Comparison of ENCODE assay signal across 12 cellular contexts in genomic region chr21:34881421-34881820, GRCh38.
DNase-seq lines count a peak whose midpoint lies in the region; ATAC-seq, FAIRE-seq and TF ChIP-seq lines count a peak whose summit lies in the region.
"Had no signal": no experiment of that assay in that cellular context is flagged by ENCODE, and none has a peak within 500 bp of the region (broad histone marks: within the 10 kb centered on the region; RNA-seq: fewer than 3 reads in every experiment).

No MANE protein-coding gene starts in this region.

- no peak for TF ChIP-seq EP300 in gastroesophageal sphincter (IDR thresholded peaks at IDR 0.05)

- H3K4me2 ChIP-seq in keratinocyte (ENCODE audit: control insufficient read depth, extremely low read depth, insufficient read depth, low read depth, low read length): peak overlapping the region; percentile 93

- no peaks in the 10 kb centered on the region for H3K27me3 ChIP-seq in keratinocyte (ENCODE audit: control insufficient read depth, extremely low read depth, insufficient read depth, low read length)
- H3K27me3 ChIP-seq in gastroesophageal sphincter: peaks cover 55% of the 10 kb centered on the region
- H3K27me3 ChIP-seq: Peyer's patch had no signal

- H3K9me3 ChIP-seq in HEK293 (ENCODE audit: control insufficient read depth, insufficient read depth, low read depth, low read length) (no peaks in the 10 kb centered on the region), keratinocyte (ENCODE audit: control insufficient read depth, low read depth, low read length) (no peaks in the 10 kb centered on the region), gastroesophageal sphincter (no peaks in the 10 kb centered on the region)
- H3K9me3 ChIP-seq: Peyer's patch had no signal

- WGBS in gastroesophageal sphincter (ENCODE audit: low coverage in 1 of 2), 2 donors: 76 to 86% methylated on average over 3 of the region's 3 CpGs

- no peak overlapping the region for H2AFZ ChIP-seq in keratinocyte (ENCODE audit: control insufficient read depth, low read length)

- H3K9ac ChIP-seq in keratinocyte (ENCODE audit: control insufficient read depth, extremely low read depth, insufficient read depth, low read length): peak overlapping the region; percentile 34

- peaks cover 99% of the 10 kb centered on the region for H3K79me2 ChIP-seq in keratinocyte (ENCODE audit: control insufficient read depth, insufficient read depth, low read length)

- H3K4me3 Mint-ChIP-seq in activated naive CD8-positive, alpha-beta T cell treated with anti-CD3 and anti-CD28 coated beads for 36 hours: no peak overlapping the region
- H3K4me3 Mint-ChIP-seq: IgD-negative memory B cell had no signal

- POLR2A ChIA-PET in HEK293 (lab: Yijun Ruan, JAX): interaction anchor here (0.6 kb wide), 1 partner anchor 12 kb away, joined by 3 read pairs; no protein-coding TSS in a partner anchor

- no peaks in the 10 kb centered on the region for H3K9me3 Mint-ChIP-seq in activated naive CD8-positive, alpha-beta T cell treated with anti-CD3 and anti-CD28 coated beads for 36 hours
- H3K9me3 Mint-ChIP-seq: IgD-negative memory B cell had no signal

- no peak for ATAC-seq in GM19328 (IDR thresholded peaks at IDR 0.05; ENCODE audit: unreplicated experiment)
- no peak for ATAC-seq in GM19324 (IDR thresholded peaks at IDR 0.05; ENCODE audit: low FRiP score, unreplicated experiment)
- no peak for ATAC-seq in gastroesophageal sphincter

- H3K4me1 ChIP-seq in HEK293 (ENCODE audit: control insufficient read depth, insufficient read depth, low read length) (peaks cover 15% of the 10 kb centered on the region; the same call in 1 of the 2 replicates), keratinocyte (ENCODE audit: control insufficient read depth, extremely low read depth, insufficient read depth, low read length) (peaks cover 50% of the 10 kb centered on the region), gastroesophageal sphincter (peaks cover 0 to 7% (median under 1%) of the 10 kb centered on the region in 3 donors)

- H3K36me3 ChIP-seq in HEK293 (ENCODE audit: control insufficient read depth in 2 of 2, insufficient read depth in 1 of 2, low read length in 2 of 2) (peaks cover 10 to 20% of the 10 kb centered on the region in 2 experiments), keratinocyte (ENCODE audit: control insufficient read depth in 2 of 2, extremely low read depth in 1 of 2, insufficient read depth in 2 of 2, low read length in 2 of 2) (peaks cover 27 to 58% of the 10 kb centered on the region in 2 experiments), gastroesophageal sphincter (no peaks in the 10 kb centered on the region)

- no peak overlapping the region for H3K27ac ChIP-seq in HEK293 (ENCODE audit: extremely low read depth, low read depth, low read length)
- H3K27ac ChIP-seq in keratinocyte (ENCODE audit: control insufficient read depth, insufficient read depth, low read length): peak overlapping the region; percentile 52
- H3K27ac ChIP-seq in gastroesophageal sphincter: no peak overlapping the region

- peak overlapping the region; percentile 39 for H3K27ac Mint-ChIP-seq in activated naive CD8-positive, alpha-beta T cell treated with anti-CD3 and anti-CD28 coated beads for 36 hours

- H3K27me3 Mint-ChIP-seq in activated naive CD8-positive, alpha-beta T cell treated with anti-CD3 and anti-CD28 coated beads for 36 hours: no peaks in the 10 kb centered on the region
- H3K27me3 Mint-ChIP-seq: IgD-negative memory B cell had no signal

- H4K20me1 ChIP-seq in keratinocyte (ENCODE audit: control insufficient read depth, extremely low read depth, insufficient read depth, low read length): peaks cover 30% of the 10 kb centered on the region

- peaks cover 51% of the 10 kb centered on the region for H3K4me1 Mint-ChIP-seq in activated naive CD8-positive, alpha-beta T cell treated with anti-CD3 and anti-CD28 coated beads for 36 hours

- peak; percentile 47 for DNase-seq in ACHN
- no peak for DNase-seq in activated naive CD8-positive, alpha-beta T cell treated with anti-CD3 and anti-CD28 coated beads for 36 hours
- peak; percentile 19 for DNase-seq in keratinocyte (ENCODE audit: low read depth, low spot score)
- DNase-seq in NCI-H1694 treated with DMSO at 0.1 percent for 48 hours (lab: John Stamatoyannopoulos, UW): no peak
- DNase-seq: DMS 273 treated with DMSO at 0.1 percent for 48 hours; effector memory CD4-positive, alpha-beta T cell; Peyer's patch had no signal

- CTCF ChIA-PET in HEK293 (lab: Yijun Ruan, JAX): interaction anchor here (0.7 to 2.9 kb wide), 2 partner anchors 70 to 136 kb away, joined by 3 to 13 read pairs; no protein-coding TSS in a partner anchor

- no peak for FAIRE-seq in keratinocyte (lab: Jason Lieb, UNC)

- dilution Hi-C loops in keratinocyte (cut with MboI; ENCODE audit: extremely low pct_ligation_motif_present, low sequenced_read_pairs): no loop called here

- TF ChIP-seq CTCF in HEK293 (tag by site-specific recombination; IDR thresholded peaks at IDR 0.05): no peak
- no peak for TF ChIP-seq CTCF in keratinocyte (optimal IDR thresholded peaks at IDR 0.05 in 1 of 3, IDR thresholded peaks at IDR 0.05 in 1 of 3, conservative IDR thresholded peaks at IDR 0.05 in 1 of 3; ENCODE audit: extremely low read depth in 1 of 3, insufficient read depth in 2 of 3, low read length in 3 of 3)
- no peak for TF ChIP-seq CTCF in gastroesophageal sphincter (IDR thresholded peaks at IDR 0.05)

- no peak for TF ChIP-seq POLR2A in gastroesophageal sphincter (IDR thresholded peaks at IDR 0.05)

- peaks cover 2% of the 10 kb centered on the region for H3K9me1 ChIP-seq in keratinocyte (ENCODE audit: control insufficient read depth, extremely low read depth, insufficient read depth, low read length)

- H3K4me3 ChIP-seq in HEK293 (ENCODE audit: low read depth, low read length) (no peak overlapping the region), keratinocyte (ENCODE audit: control insufficient read depth in 2 of 3, extremely low read depth in 1 of 3, insufficient read depth in 2 of 3, low read depth in 1 of 3, low read length in 3 of 3) (peak overlapping the region; percentile 26 to 47 (median 37)), gastroesophageal sphincter (no peak overlapping the region)

- peaks cover 27% of the 10 kb centered on the region for H3K36me3 Mint-ChIP-seq in activated naive CD8-positive, alpha-beta T cell treated with anti-CD3 and anti-CD28 coated beads for 36 hours

- in situ Hi-C loops in ACHN (cut with HindIII; ENCODE audit: low pct_ligation_motif_present, low pct_unique_long_range_greater_than_20kb, low sequenced_read_pairs): no loop called here

TF ChIP-seq in HEK293, 187 proteins besides CTCF, POLR2A, EP300 and RAD21:
- TF ChIP-seq, protein P1, sequence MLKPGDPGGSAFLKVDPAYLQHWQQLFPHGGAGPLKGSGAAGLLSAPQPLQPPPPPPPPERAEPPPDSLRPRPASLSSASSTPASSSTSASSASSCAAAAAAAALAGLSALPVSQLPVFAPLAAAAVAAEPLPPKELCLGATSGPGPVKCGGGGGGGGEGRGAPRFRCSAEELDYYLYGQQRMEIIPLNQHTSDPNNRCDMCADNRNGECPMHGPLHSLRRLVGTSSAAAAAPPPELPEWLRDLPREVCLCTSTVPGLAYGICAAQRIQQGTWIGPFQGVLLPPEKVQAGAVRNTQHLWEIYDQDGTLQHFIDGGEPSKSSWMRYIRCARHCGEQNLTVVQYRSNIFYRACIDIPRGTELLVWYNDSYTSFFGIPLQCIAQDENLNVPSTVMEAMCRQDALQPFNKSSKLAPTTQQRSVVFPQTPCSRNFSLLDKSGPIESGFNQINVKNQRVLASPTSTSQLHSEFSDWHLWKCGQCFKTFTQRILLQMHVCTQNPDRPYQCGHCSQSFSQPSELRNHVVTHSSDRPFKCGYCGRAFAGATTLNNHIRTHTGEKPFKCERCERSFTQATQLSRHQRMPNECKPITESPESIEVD (tag by site-specific recombination; IDR thresholded peaks at IDR 0.05): peak; percentile 37; the same call in 1 of the 2 replicates
- no peak for TF ChIP-seq ZNF175 (tag by site-specific recombination; IDR thresholded peaks at IDR 0.05)
- no peak for TF ChIP-seq ZNF157 (tag by site-specific recombination; IDR thresholded peaks at IDR 0.05)
- TF ChIP-seq SP7 (tag by site-specific recombination; IDR thresholded peaks at IDR 0.05): no peak

Comparison
In these comparisons a context has a peak if more than half of its experiments do, and no peak if none do; other contexts are left out.
1. DNase-seq: peak in ACHN (single experiment) and keratinocyte (single experiment); none in activated naive CD8-positive, alpha-beta T cell treated with anti-CD3 and anti-CD28 coated beads for 36 hours (single experiment) and NCI-H1694 treated with DMSO at 0.1 percent for 48 hours (single experiment).
2. H3K4me3 ChIP-seq: peak in keratinocyte (3 of 3); none in HEK293 (single experiment) and gastroesophageal sphincter (0 of 2).